ENCODE assay signal across 14 cellular contexts in the genomic region with DNA sequence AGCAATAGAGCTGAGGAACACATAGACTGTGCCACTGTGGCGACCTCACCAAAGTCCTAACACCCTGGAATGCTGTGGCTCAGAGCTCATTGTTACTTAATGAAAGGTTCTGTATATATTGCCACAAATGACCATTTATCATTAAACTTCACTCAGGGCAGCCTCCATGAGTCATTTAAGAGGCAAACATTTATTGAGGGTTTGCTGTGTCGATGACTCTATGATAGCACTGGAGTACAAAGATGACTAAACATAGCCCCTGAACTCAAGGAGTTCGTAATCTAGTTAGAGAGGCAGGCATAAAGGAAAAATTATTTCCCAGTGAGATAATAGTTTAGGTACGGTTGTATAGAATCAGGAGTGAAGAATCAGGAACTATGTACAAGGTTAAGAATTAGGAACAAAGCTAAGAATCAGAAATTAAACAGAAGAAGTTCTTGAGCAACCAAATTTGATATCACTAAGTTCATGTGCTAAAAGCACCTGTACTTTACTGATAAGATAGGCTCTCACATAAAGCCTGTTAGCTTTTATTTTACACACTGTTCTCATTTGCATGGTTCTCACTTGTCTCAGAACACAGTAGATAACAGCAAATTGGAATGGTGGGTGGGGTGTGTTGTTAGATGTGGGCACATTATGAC. TPM values are rescaled to one million over a fixed set of nuclear protein-coding genes. Genes with fewer than 3 reads are reported as not detected.
DNase-seq lines count a peak whose midpoint lies in the region; ATAC-seq and TF ChIP-seq lines count a peak whose summit lies in the region.
"Had no signal": no experiment of that assay in that cellular context is flagged by ENCODE, and none has a peak within 500 bp of the region (broad histone marks: within the 10 kb centered on the region; RNA-seq: fewer than 3 reads in every experiment).

No MANE protein-coding gene starts in this region.

- peaks cover 24% of the 10 kb centered on the region for H3K36me3 Mint-ChIP-seq in CD8-positive, alpha-beta T cell
- H3K36me3 Mint-ChIP-seq: natural killer cell had no signal

- TF ChIP-seq CTCF in AG10803 (conservative IDR thresholded peaks at IDR 0.05; ENCODE audit: low read length), result no peak
- TF ChIP-seq CTCF in kidney epithelial cell (IDR thresholded peaks at IDR 0.05; ENCODE audit: insufficient read depth, low read length, poor library complexity, severe bottlenecking), result no peak
- TF ChIP-seq CTCF in tibial artery (IDR thresholded peaks at IDR 0.05), result no peak
- TF ChIP-seq CTCF in CD8-positive, alpha-beta T cell (IDR thresholded peaks at IDR 0.05), result no peak
- no peak for TF ChIP-seq CTCF in vagina (IDR thresholded peaks at IDR 0.05)

- DNase-seq in AG10803 (ENCODE audit: low read depth) (peak; percentile 84), astrocyte of the hippocampus (ENCODE audit: low read depth, low spot score) (peak; percentile 88), kidney epithelial cell (ENCODE audit: low read depth) (peak; percentile 82), tibial artery (no peak), NAMALWA (ENCODE audit: low spot score) (no peak), vagina (ENCODE audit: extremely low spot score in 2 of 2) (no peak)
- peak; percentile 73 for DNase-seq in Jurkat, Clone E6-1 (ENCODE audit: low read depth, low spot score)
- no peak for DNase-seq in CD8-positive, alpha-beta T cell
- DNase-seq: activated CD8-positive, alpha-beta T cell treated with anti-CD3 and anti-CD28 coated beads for 36 hours; natural killer cell; NCI-H510A; stimulated activated naive B cell treated with anti-CD40 and anti-IgM and Interleukin-4, amounts not matched to agents 10 μg/mL and 1 μg/mL and 100 μg/mL, for 72 hours had no signal

- H3K4me1 ChIP-seq in tibial artery (no peaks in the 10 kb centered on the region), vagina (no peaks in the 10 kb centered on the region)
- H3K4me1 ChIP-seq in CD8-positive, alpha-beta T cell (ENCODE audit: insufficient read depth, low read length), result no peaks in the 10 kb centered on the region
- H3K4me1 ChIP-seq: BLaER1 had no signal

- H3K27ac Mint-ChIP-seq in CD8-positive, alpha-beta T cell, result no peak overlapping the region
- H3K27ac Mint-ChIP-seq: activated CD8-positive, alpha-beta T cell treated with anti-CD3 and anti-CD28 coated beads for 36 hours; activated naive CD8-positive, alpha-beta T cell; natural killer cell; stimulated activated naive B cell treated with anti-CD40 and anti-IgM and Interleukin-4, amounts not matched to agents 10 μg/mL and 1 μg/mL and 100 μg/mL, for 72 hours had no signal

- H3K9me3 ChIP-seq in tibial artery (no peaks in the 10 kb centered on the region), vagina (no peaks in the 10 kb centered on the region)
- H3K9me3 ChIP-seq in CD8-positive, alpha-beta T cell (ENCODE audit: low read length), result no peaks in the 10 kb centered on the region
- H3K9me3 ChIP-seq: BLaER1 had no signal

- no peaks in the 10 kb centered on the region for H3K36me3 ChIP-seq in kidney epithelial cell (ENCODE audit: control insufficient read depth, insufficient read depth, low read length)
- peaks cover 0 to 18% (median 0%) of the 10 kb centered on the region in 3 donors for H3K36me3 ChIP-seq in tibial artery
- no peaks in the 10 kb centered on the region for H3K36me3 ChIP-seq in CD8-positive, alpha-beta T cell (ENCODE audit: insufficient read depth, low read length)
- peaks cover 0 to 11% of the 10 kb centered on the region in 2 donors for H3K36me3 ChIP-seq in vagina
- H3K36me3 ChIP-seq: BLaER1 had no signal

- H3K9me3 Mint-ChIP-seq in CD8-positive, alpha-beta T cell, result no peaks in the 10 kb centered on the region
- H3K9me3 Mint-ChIP-seq: activated CD8-positive, alpha-beta T cell treated with anti-CD3 and anti-CD28 coated beads for 36 hours; natural killer cell; stimulated activated naive B cell treated with anti-CD40 and anti-IgM and Interleukin-4, amounts not matched to agents 10 μg/mL and 1 μg/mL and 100 μg/mL, for 72 hours had no signal

- CTCF ChIA-PET in CD8-positive, alpha-beta T cell (lab: Charles Lee), result no interaction called here

- H3K27me3 Mint-ChIP-seq in CD8-positive, alpha-beta T cell (ENCODE audit: low read depth), result no peaks in the 10 kb centered on the region
- H3K27me3 Mint-ChIP-seq: activated CD8-positive, alpha-beta T cell treated with anti-CD3 and anti-CD28 coated beads for 36 hours; activated naive CD8-positive, alpha-beta T cell; stimulated activated naive B cell treated with anti-CD40 and anti-IgM and Interleukin-4, amounts not matched to agents 10 μg/mL and 1 μg/mL and 100 μg/mL, for 72 hours had no signal

- POLR2A ChIA-PET in CD8-positive, alpha-beta T cell (lab: Charles Lee), result no interaction called here

- ATAC-seq in CD8-positive, alpha-beta T cell, result no peak
- ATAC-seq: activated CD8-positive, alpha-beta T cell treated with anti-CD3 and anti-CD28 coated beads for 36 hours; natural killer cell; stimulated activated naive B cell treated with anti-CD40 and anti-IgM and Interleukin-4, amounts not matched to agents 10 μg/mL and 1 μg/mL and 100 μg/mL, for 72 hours had no signal

- H3K27me3 ChIP-seq in kidney epithelial cell (ENCODE audit: control insufficient read depth, insufficient read depth, low read length) (no peaks in the 10 kb centered on the region), tibial artery (no peaks in the 10 kb centered on the region), vagina (no peaks in the 10 kb centered on the region)
- H3K27me3 ChIP-seq in CD8-positive, alpha-beta T cell (ENCODE audit: insufficient read depth, low read length), result no peaks in the 10 kb centered on the region
- H3K27me3 ChIP-seq: BLaER1 had no signal

- no peak for TF ChIP-seq POLR2A in vagina (IDR thresholded peaks at IDR 0.05)

- H3K27ac ChIP-seq in tibial artery, result no peak overlapping the region
- no peak overlapping the region for H3K27ac ChIP-seq in CD8-positive, alpha-beta T cell (ENCODE audit: low read depth, low read length)
- H3K27ac ChIP-seq in vagina, result no peak overlapping the region
- H3K27ac ChIP-seq: BLaER1 had no signal

- H3K4me3 Mint-ChIP-seq in CD8-positive, alpha-beta T cell, result no peak overlapping the region
- H3K4me3 Mint-ChIP-seq: activated CD8-positive, alpha-beta T cell treated with anti-CD3 and anti-CD28 coated beads for 36 hours; activated naive CD8-positive, alpha-beta T cell; natural killer cell; stimulated activated naive B cell treated with anti-CD40 and anti-IgM and Interleukin-4, amounts not matched to agents 10 μg/mL and 1 μg/mL and 100 μg/mL, for 72 hours had no signal

- no peaks in the 10 kb centered on the region for H3K4me1 Mint-ChIP-seq in CD8-positive, alpha-beta T cell (ENCODE audit: low read depth)
- H3K4me1 Mint-ChIP-seq: stimulated activated naive B cell treated with anti-CD40 and anti-IgM and Interleukin-4, amounts not matched to agents 10 μg/mL and 1 μg/mL and 100 μg/mL, for 72 hours had no signal

- intact Hi-C loops in tibial artery (cut with DNase I; ENCODE audit: low total_unique reads) (no loop called here), vagina (cut with DNase I) (no loop called here)
- intact Hi-C loops in CD8-positive, alpha-beta T cell (cut with DNase I, micrococcal nuclease), result no loop called here

- H3K4me3 ChIP-seq in AG10803 (ENCODE audit: low read length) (no peak overlapping the region), kidney epithelial cell (ENCODE audit: low read depth, low read length) (no peak overlapping the region), tibial artery (no peak overlapping the region), vagina (no peak overlapping the region)
- no peak overlapping the region for H3K4me3 ChIP-seq in Jurkat, Clone E6-1 (ENCODE audit: low read length)
- no peak overlapping the region for H3K4me3 ChIP-seq in CD8-positive, alpha-beta T cell (ENCODE audit: low read depth, low read length)
- H3K4me3 ChIP-seq: BLaER1 had no signal

RNA-seq across cellular contexts. Expression of a gene that starts 7.9 kb away (rescaled TPM):
- 3.8 TPM for polyA plus RNA-seq in Jurkat, Clone E6-1 (2012; ENCODE audit: insufficient read depth, insufficient read length)
- total RNA-seq in kidney epithelial cell (27.7 and 29.1 TPM in 2 replicates), vagina (6.6 TPM)
- total RNA-seq in CD8-positive, alpha-beta T cell, result 1 to 10 TPM; 1.1 to 1.5 TPM

RNA-seq across cellular contexts. Expression of a gene that starts 47.0 kb away (rescaled TPM):
- 63.1 TPM for polyA plus RNA-seq in Jurkat, Clone E6-1 (2012; ENCODE audit: insufficient read depth, insufficient read length)
- total RNA-seq in kidney epithelial cell (7.9 and 8.1 TPM in 2 replicates), vagina (31.2 TPM)
- total RNA-seq in CD8-positive, alpha-beta T cell, result 10 to 100 TPM; 92.8 to 99.7 TPM

Comparison
In these comparisons a context has a peak if more than half of its experiments do, and no peak if none do; other contexts are left out.
1. DNase-seq: peak in AG10803 (single experiment), Jurkat, Clone E6-1 (single experiment), astrocyte of the hippocampus (single experiment) and kidney epithelial cell (single experiment); none in tibial artery (0 of 2), CD8-positive, alpha-beta T cell (0 of 7), NAMALWA (single experiment) and vagina (0 of 2).